1 cellular context compared by ENCODE assay signal in genomic region chr16:89007371-89008249, GRCh38.
TF ChIP-seq lines count a peak whose summit lies in the region.

No MANE protein-coding gene starts in this region.

TF ChIP-seq in HepG2, 621 proteins besides CTCF, POLR2A, EP300 and RAD21 (continued from another document):
- no peak for TF ChIP-seq ZNF280D (CRISPR knock-in tag; IDR thresholded peaks at IDR 0.05)
- no peak for TF ChIP-seq ZNF615 (CRISPR knock-in tag; IDR thresholded peaks at IDR 0.05; ENCODE audit: borderline replicate concordance)
- TF ChIP-seq KLF15 (CRISPR knock-in tag; IDR thresholded peaks at IDR 0.05; ENCODE audit: borderline replicate concordance): no peak
- no peak for TF ChIP-seq BCL3 (CRISPR knock-in tag; IDR thresholded peaks at IDR 0.05)
- TF ChIP-seq ZZZ3 (CRISPR knock-in tag; IDR thresholded peaks at IDR 0.05; ENCODE audit: borderline replicate concordance): no peak
- TF ChIP-seq REL (CRISPR knock-in tag; conservative IDR thresholded peaks at IDR 0.05): no peak
- no peak for TF ChIP-seq FOXP1 (IDR thresholded peaks at IDR 0.05)
- TF ChIP-seq FOXP1 (CRISPR knock-in tag; IDR thresholded peaks at IDR 0.05): no peak
- no peak for TF ChIP-seq ZNF512B (CRISPR knock-in tag; IDR thresholded peaks at IDR 0.05; ENCODE audit: borderline replicate concordance)
- TF ChIP-seq ARID5B (CRISPR knock-in tag; IDR thresholded peaks at IDR 0.05): no peak
- no peak for TF ChIP-seq ZNF713 (CRISPR knock-in tag; IDR thresholded peaks at IDR 0.05)
- no peak for TF ChIP-seq SMARCE1 (IDR thresholded peaks at IDR 0.05; ENCODE audit: borderline replicate concordance)
TF ChIP-seq in HepG2: peak in this region for 0.
